11 cellular contexts compared by ENCODE assay signal in the genomic region with DNA sequence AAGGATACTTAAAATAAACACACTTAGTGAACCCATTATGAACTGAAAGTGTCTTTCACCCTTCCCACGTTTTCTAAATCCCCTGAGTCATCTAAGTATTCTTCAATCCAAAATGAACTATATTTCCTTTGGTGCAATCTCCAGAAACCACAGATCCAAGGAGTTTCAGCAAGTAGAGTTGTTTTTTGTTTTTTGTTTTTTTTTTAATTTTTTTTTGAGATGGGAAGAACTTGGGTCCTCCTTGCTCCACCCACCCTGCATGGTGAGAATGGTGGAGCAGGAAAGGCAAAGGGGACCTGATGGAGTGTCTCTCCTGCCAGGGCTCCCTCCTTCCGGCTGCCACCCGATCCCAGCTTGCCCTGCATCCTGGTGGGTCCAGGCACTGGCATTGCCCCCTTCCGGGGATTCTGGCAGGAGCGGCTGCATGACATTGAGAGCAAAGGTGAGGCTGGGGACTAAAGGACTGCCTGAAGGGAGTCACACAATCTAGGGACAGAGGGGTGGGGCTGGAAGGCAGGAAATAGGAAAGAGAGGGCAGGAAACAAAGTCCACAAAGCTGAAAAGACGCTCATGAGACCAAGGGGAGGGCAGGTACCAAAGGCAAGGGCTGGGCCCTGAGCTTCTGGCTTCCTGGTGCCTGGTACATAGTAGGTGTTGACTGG. TPM values are rescaled to one million over a fixed set of nuclear protein-coding genes. Genes with fewer than 3 reads are reported as not detected.
A peak's percentile ranks its signal among the peaks of the same experiment; 100 is the strongest.
DNase-seq lines count a peak whose midpoint lies in the region; FAIRE-seq and TF ChIP-seq lines count a peak whose summit lies in the region.
"Had no signal": no experiment of that assay in that cellular context is flagged by ENCODE, and none has a peak within 500 bp of the region (broad histone marks: within the 10 kb centered on the region; RNA-seq: fewer than 3 reads in every experiment).

No MANE protein-coding gene starts in this region.

- intact Hi-C loops in endothelial cell of umbilical vein (cut with micrococcal nuclease) = loop anchor here (1.0 kb wide), 1 partner anchor 99 kb away; no protein-coding TSS in a partner anchor

- no peaks in the 10 kb centered on the region for H3K9me3 Mint-ChIP-seq in activated CD4-positive, alpha-beta T cell treated with anti-CD3 and anti-CD28 coated beads, Interleukin-2, amount 10 ng/mL, durations not matched to agents 7 days and 5 days

- CTCF ChIA-PET in activated CD4-positive, alpha-beta T cell treated with anti-CD3 and anti-CD28 coated beads, Interleukin-2, amount 10 ng/mL, durations not matched to agents 7 days and 5 days (lab: Charles Lee) = interaction anchor here (0.7 to 6.3 kb wide), 8 partner anchors 8 to 100 kb away, joined by 3 to 79 read pairs (median 4); partner anchors contain the start of genes ABCB8 and ATG9B
- CTCF ChIA-PET in endothelial cell of umbilical vein (lab: Charles Lee) = interaction anchor here (0.6 to 9.4 kb wide), 9 partner anchors 8 to 135 kb away, joined by 3 to 107 read pairs (median 18); partner anchors contain the start of genes ATG9B and NOS3

- H4K20me1 ChIP-seq in endothelial cell of umbilical vein (replicated peaks; ENCODE audit: control insufficient read depth, extremely low read depth, insufficient read depth, low read length) = no peaks in the 10 kb centered on the region
- H4K20me1 ChIP-seq in osteoblast (ENCODE audit: insufficient read depth, low read length) = no peaks in the 10 kb centered on the region

- H3K36me3 ChIP-seq in Peyer's patch (no peaks in the 10 kb centered on the region), endothelial cell of umbilical vein (ENCODE audit: control insufficient read depth in 2 of 2, extremely low read depth in 1 of 2, insufficient read depth in 2 of 2, low read length in 2 of 2) (peaks cover 0 to 21% of the 10 kb centered on the region in 2 experiments), osteoblast (ENCODE audit: insufficient read depth, low read length) (no peaks in the 10 kb centered on the region), BE2C (no peaks in the 10 kb centered on the region)
- H3K36me3 ChIP-seq: MG63 had no signal

- dilution Hi-C loops in endothelial cell of umbilical vein (cut with MboI; ENCODE audit: extremely low pct_ligation_motif_present, low sequenced_read_pairs) = no loop called here

- peak overlapping the region; percentile 92 for H3K27ac Mint-ChIP-seq in activated CD4-positive, alpha-beta T cell treated with anti-CD3 and anti-CD28 coated beads, Interleukin-2, amount 10 ng/mL, durations not matched to agents 7 days and 5 days

- peaks cover 28% of the 10 kb centered on the region for H3K36me3 Mint-ChIP-seq in activated CD4-positive, alpha-beta T cell treated with anti-CD3 and anti-CD28 coated beads, Interleukin-2, amount 10 ng/mL, durations not matched to agents 7 days and 5 days (ENCODE audit: low read depth)

- H3K9ac ChIP-seq in endothelial cell of umbilical vein (replicated peaks; ENCODE audit: extremely low read depth, insufficient read depth, low read length) = no peak overlapping the region

- H3K27me3 Mint-ChIP-seq in activated CD4-positive, alpha-beta T cell treated with anti-CD3 and anti-CD28 coated beads, Interleukin-2, amount 10 ng/mL, durations not matched to agents 7 days and 5 days = no peaks in the 10 kb centered on the region

- H3K27ac ChIP-seq in Peyer's patch = peak overlapping the region in 3 of 4 donors; percentile 36 to 79 (median 59)
- H3K27ac ChIP-seq in endothelial cell of umbilical vein (ENCODE audit: insufficient read depth, low read depth, low read length) = no peak overlapping the region
- no peak overlapping the region for H3K27ac ChIP-seq in osteoblast (ENCODE audit: low read depth, low read length)
- no peak overlapping the region for H3K27ac ChIP-seq in coronary artery

- H3K79me2 ChIP-seq in endothelial cell of umbilical vein (ENCODE audit: control insufficient read depth, insufficient read depth, low read length) (no peaks in the 10 kb centered on the region), osteoblast (ENCODE audit: insufficient read depth, low read length) (no peaks in the 10 kb centered on the region)

- H3K9me1 ChIP-seq in endothelial cell of umbilical vein (replicated peaks; ENCODE audit: control insufficient read depth, extremely low read depth, insufficient read depth, low read length) = no peaks in the 10 kb centered on the region

- H3K4me1 ChIP-seq in Peyer's patch = peaks cover 0 to 30% (median 3%) of the 10 kb centered on the region in 4 donors
- H3K4me1 ChIP-seq in endothelial cell of umbilical vein (ENCODE audit: control insufficient read depth, extremely low read depth, insufficient read depth, low read length) = peaks cover 25% of the 10 kb centered on the region
- H3K4me1 ChIP-seq in osteoblast (ENCODE audit: insufficient read depth, low read length) = peaks cover 9% of the 10 kb centered on the region
- peaks cover 14% of the 10 kb centered on the region for H3K4me1 ChIP-seq in BE2C

- no peaks in the 10 kb centered on the region for H3K27me3 ChIP-seq in Peyer's patch
- H3K27me3 ChIP-seq in endothelial cell of umbilical vein (ENCODE audit: control insufficient read depth in 2 of 2, insufficient read depth in 2 of 2, low read length in 2 of 2) = no peaks in the 10 kb centered on the region
- H3K27me3 ChIP-seq in osteoblast (ENCODE audit: insufficient read depth, low read length) = peaks cover 6% of the 10 kb centered on the region
- H3K27me3 ChIP-seq in BE2C = no peaks in the 10 kb centered on the region
- H3K27me3 ChIP-seq: MG63 had no signal

- peaks cover 90% of the 10 kb centered on the region for H3K4me1 Mint-ChIP-seq in activated CD4-positive, alpha-beta T cell treated with anti-CD3 and anti-CD28 coated beads, Interleukin-2, amount 10 ng/mL, durations not matched to agents 7 days and 5 days

- H2AFZ ChIP-seq in endothelial cell of umbilical vein (ENCODE audit: low read depth, low read length) = no peak overlapping the region
- H2AFZ ChIP-seq in osteoblast (ENCODE audit: low read length) = no peak overlapping the region

- no peak overlapping the region for H3K4me2 ChIP-seq in endothelial cell of umbilical vein (ENCODE audit: insufficient read depth, low read length)
- no peak overlapping the region for H3K4me2 ChIP-seq in osteoblast (ENCODE audit: insufficient read depth, low read length)

- no TSS peak for BruUV-seq in endothelial cell of umbilical vein (replicated peaks; lab: Mats Ljungman, UMichigan)

- DNase-seq in activated CD4-positive, alpha-beta T cell treated with anti-CD3 and anti-CD28 coated beads, Interleukin-2, amount 10 ng/mL, durations not matched to agents 7 days and 5 days = no peak
- DNase-seq in activated CD4-positive, alpha-beta T cell treated with anti-CD3 and anti-CD28 coated beads, Interleukin-2, amount 50 U/mL, for 4 hours = no peak
- peak in 2 of 3 donors; percentile 72 to 84 for DNase-seq in Peyer's patch
- DNase-seq in endothelial cell of umbilical vein (ENCODE audit: low read depth, low spot score) = no peak
- DNase-seq in osteoblast (ENCODE audit: insufficient read length, low spot score, missing footprints) = peak; percentile 77
- DNase-seq in coronary artery (ENCODE audit: low spot score) = no peak
- no peak for DNase-seq in BE2C
- no peak for DNase-seq in occipital lobe (lab: John Stamatoyannopoulos, UW)

- no peaks in the 10 kb centered on the region for H3K9me3 ChIP-seq in Peyer's patch
- no peaks in the 10 kb centered on the region for H3K9me3 ChIP-seq in endothelial cell of umbilical vein (replicated peaks; ENCODE audit: control insufficient read depth, insufficient read depth, low read length)
- no peaks in the 10 kb centered on the region for H3K9me3 ChIP-seq in osteoblast (ENCODE audit: low read depth, low read length)
- no peaks in the 10 kb centered on the region for H3K9me3 ChIP-seq in BE2C
- H3K9me3 ChIP-seq: MG63 had no signal

- POLR2A ChIA-PET in activated CD4-positive, alpha-beta T cell treated with anti-CD3 and anti-CD28 coated beads, Interleukin-2, amount 10 ng/mL, durations not matched to agents 7 days and 5 days (lab: Charles Lee) = no interaction called here
- POLR2A ChIA-PET in endothelial cell of umbilical vein (lab: Charles Lee) = no interaction called here

- peak; percentile 40 for FAIRE-seq in endothelial cell of umbilical vein (lab: Jason Lieb, UNC)

- no peak overlapping the region for H3K4me3 ChIP-seq in Peyer's patch
- no peak overlapping the region for H3K4me3 ChIP-seq in endothelial cell of umbilical vein (replicated peaks in 1 of 3; ENCODE audit: insufficient read depth in 1 of 3, low read depth in 1 of 3, low read length in 3 of 3)
- no peak overlapping the region for H3K4me3 ChIP-seq in osteoblast (ENCODE audit: insufficient read depth, low read length)
- H3K4me3 ChIP-seq in coronary artery = no peak overlapping the region
- no peak overlapping the region for H3K4me3 ChIP-seq in BE2C (ENCODE audit: low read depth, low read length)
- H3K4me3 ChIP-seq: MG63, skin epidermis had no signal

- peak overlapping the region; percentile 62 for H3K4me3 Mint-ChIP-seq in activated CD4-positive, alpha-beta T cell treated with anti-CD3 and anti-CD28 coated beads, Interleukin-2, amount 10 ng/mL, durations not matched to agents 7 days and 5 days

- TF ChIP-seq POLR2A in Peyer's patch (IDR thresholded peaks at IDR 0.05) = peak in 1 of 2 donors; percentile 20
- TF ChIP-seq POLR2A in endothelial cell of umbilical vein (IDR thresholded peaks at IDR 0.05; ENCODE audit: low read depth, low read length) = no peak

- peak in 3 of 6 experiments; percentile 24 to 57 (median 32) for TF ChIP-seq CTCF in Peyer's patch (IDR thresholded peaks at IDR 0.05)
- no peak for TF ChIP-seq CTCF in endothelial cell of umbilical vein (IDR thresholded peaks at IDR 0.05; ENCODE audit: extremely low read depth in 1 of 2, insufficient read depth in 1 of 2, low read depth in 1 of 2, low read length in 2 of 2)
- TF ChIP-seq CTCF in osteoblast (IDR thresholded peaks at IDR 0.05; ENCODE audit: extremely low read depth, low read depth, low read length) = no peak
- no peak for TF ChIP-seq CTCF in coronary artery (IDR thresholded peaks at IDR 0.05)
- TF ChIP-seq CTCF in BE2C (IDR thresholded peaks at IDR 0.05; ENCODE audit: low read depth, low read length) = no peak

RNA-seq across cellular contexts. Expression of gene ATG9B, which starts 12.1 kb away (rescaled TPM):
- 10 to 100 TPM; 12.1 to 12.3 TPM for total RNA-seq in activated CD4-positive, alpha-beta T cell treated with anti-CD3 and anti-CD28 coated beads, Interleukin-2, amount 10 ng/mL, durations not matched to agents 7 days and 5 days
- total RNA-seq in Peyer's patch = under 1 TPM in 2 of 4 donors, not detected in 2; 0.27 to 0.28 TPM
- total RNA-seq in endothelial cell of umbilical vein = not detected in 2 replicates
- 0.02 and 0.04 TPM in 2 replicates for polyA plus RNA-seq in endothelial cell of umbilical vein
- 0.03 and 0.10 TPM in 2 replicates for polyA plus RNA-seq in endothelial cell of umbilical vein (2011; cell fraction: cytosol; rRNA removed)
- polyA plus RNA-seq in endothelial cell of umbilical vein (2011; cell fraction: nucleus; rRNA removed) = 0.83 and 0.92 TPM in 2 replicates
- 2.6 and 4.2 TPM in 2 replicates for polyA plus RNA-seq in endothelial cell of umbilical vein (2012)
- 0.04 TPM in 1 of 2 replicates, not detected in the other for polyA minus RNA-seq in endothelial cell of umbilical vein
- polyA minus RNA-seq in endothelial cell of umbilical vein (2011; cell fraction: cytosol; rRNA and poly(A)+ RNA removed) = not detected
- polyA minus RNA-seq in endothelial cell of umbilical vein (2011; cell fraction: nucleus; rRNA and poly(A)+ RNA removed) = not detected in 2 replicates
- total RNA-seq in osteoblast = not detected in 2 replicates
- polyA plus RNA-seq in BE2C (2012; ENCODE audit: insufficient read depth, insufficient read length, low read depth) = 41.6 TPM
- total RNA-seq in occipital lobe = 1.9 TPM
- total RNA-seq: urinary bladder had no signal

RNA-seq across cellular contexts. Expression of gene ABCB8, which starts 16.1 kb away (rescaled TPM):
- total RNA-seq in activated CD4-positive, alpha-beta T cell treated with anti-CD3 and anti-CD28 coated beads, Interleukin-2, amount 10 ng/mL, durations not matched to agents 7 days and 5 days = 10 to 100 TPM; 57.5 to 67.8 TPM
- 10 to 100 TPM; 23.1 to 79.7 (median 42.7) TPM for total RNA-seq in Peyer's patch
- total RNA-seq in endothelial cell of umbilical vein = 46.3 and 48.5 TPM in 2 replicates
- 38.0 and 43.2 TPM in 2 replicates for polyA plus RNA-seq in endothelial cell of umbilical vein
- polyA plus RNA-seq in endothelial cell of umbilical vein (2011; cell fraction: cytosol; rRNA removed) = 17.0 and 24.0 TPM in 2 replicates
- 72.9 and 73.6 TPM in 2 replicates for polyA plus RNA-seq in endothelial cell of umbilical vein (2011; cell fraction: nucleus; rRNA removed)
- 25.7 and 27.7 TPM in 2 replicates for polyA plus RNA-seq in endothelial cell of umbilical vein (2012)
- 31.4 and 40.4 TPM in 2 replicates for polyA minus RNA-seq in endothelial cell of umbilical vein
- polyA minus RNA-seq in endothelial cell of umbilical vein (2011; cell fraction: cytosol; rRNA and poly(A)+ RNA removed) = 24.2 TPM
- 27.7 and 42.7 TPM in 2 replicates for polyA minus RNA-seq in endothelial cell of umbilical vein (2011; cell fraction: nucleus; rRNA and poly(A)+ RNA removed)
- total RNA-seq in osteoblast = 32.6 and 35.1 TPM in 2 replicates
- polyA plus RNA-seq in BE2C (2012; ENCODE audit: insufficient read depth, insufficient read length, low read depth) = 56.9 TPM
- total RNA-seq in occipital lobe = 24.3 TPM

RNA-seq across cellular contexts. Expression of gene NOS3, which starts 21.3 kb away (rescaled TPM):
- 10 to 100 TPM; 21.6 to 22.3 TPM for total RNA-seq in activated CD4-positive, alpha-beta T cell treated with anti-CD3 and anti-CD28 coated beads, Interleukin-2, amount 10 ng/mL, durations not matched to agents 7 days and 5 days
- total RNA-seq in Peyer's patch = 10 to 100 TPM in 1 of 4 donors, 1 to 10 TPM in 3; 1.2 to 18.2 (median 5.4) TPM
- total RNA-seq in endothelial cell of umbilical vein = 51.4 and 82.8 TPM in 2 replicates
- 95.1 and 120 TPM in 2 replicates for polyA plus RNA-seq in endothelial cell of umbilical vein
- 35.6 and 46.0 TPM in 2 replicates for polyA plus RNA-seq in endothelial cell of umbilical vein (2011; cell fraction: cytosol; rRNA removed)
- 101 and 123 TPM in 2 replicates for polyA plus RNA-seq in endothelial cell of umbilical vein (2011; cell fraction: nucleus; rRNA removed)
- 59.2 and 81.5 TPM in 2 replicates for polyA plus RNA-seq in endothelial cell of umbilical vein (2012)
- polyA minus RNA-seq in endothelial cell of umbilical vein = 55.3 and 69.1 TPM in 2 replicates
- polyA minus RNA-seq in endothelial cell of umbilical vein (2011; cell fraction: cytosol; rRNA and poly(A)+ RNA removed) = not detected
- 40.8 and 66.5 TPM in 2 replicates for polyA minus RNA-seq in endothelial cell of umbilical vein (2011; cell fraction: nucleus; rRNA and poly(A)+ RNA removed)
- total RNA-seq in osteoblast = not detected in 2 replicates
- polyA plus RNA-seq in BE2C (2012; ENCODE audit: insufficient read depth, insufficient read length, low read depth) = 19.0 TPM
- total RNA-seq in occipital lobe = 0.78 TPM

RNA-seq across cellular contexts. Expression of gene KCNH2, which starts 34.0 kb away (rescaled TPM):
- under 1 TPM; 0.27 to 0.30 TPM for total RNA-seq in activated CD4-positive, alpha-beta T cell treated with anti-CD3 and anti-CD28 coated beads, Interleukin-2, amount 10 ng/mL, durations not matched to agents 7 days and 5 days
- total RNA-seq in Peyer's patch = 1 to 10 TPM; 2.4 to 8.5 (median 3.4) TPM
- 0.09 TPM in 1 of 2 replicates, not detected in the other for total RNA-seq in endothelial cell of umbilical vein
- 0.03 and 0.10 TPM in 2 replicates for polyA plus RNA-seq in endothelial cell of umbilical vein
- polyA plus RNA-seq in endothelial cell of umbilical vein (2011; cell fraction: cytosol; rRNA removed) = 0.06 TPM in 2 replicates
- 0.07 and 0.15 TPM in 2 replicates for polyA plus RNA-seq in endothelial cell of umbilical vein (2011; cell fraction: nucleus; rRNA removed)
- 0.08 and 0.14 TPM in 2 replicates for polyA plus RNA-seq in endothelial cell of umbilical vein (2012)
- 3.1 TPM in 2 replicates for polyA minus RNA-seq in endothelial cell of umbilical vein
- polyA minus RNA-seq in endothelial cell of umbilical vein (2011; cell fraction: cytosol; rRNA and poly(A)+ RNA removed) = not detected
- not detected in 2 replicates for polyA minus RNA-seq in endothelial cell of umbilical vein (2011; cell fraction: nucleus; rRNA and poly(A)+ RNA removed)
- not detected in 2 replicates for total RNA-seq in osteoblast
- 637 TPM for polyA plus RNA-seq in BE2C (2012; ENCODE audit: insufficient read depth, insufficient read length, low read depth)
- total RNA-seq in occipital lobe = 8.0 TPM

RNA-seq across cellular contexts. Expression of gene ASIC3, which starts 36.2 kb away (rescaled TPM):
- 1 to 10 TPM; 6.0 to 8.3 TPM for total RNA-seq in activated CD4-positive, alpha-beta T cell treated with anti-CD3 and anti-CD28 coated beads, Interleukin-2, amount 10 ng/mL, durations not matched to agents 7 days and 5 days
- total RNA-seq in Peyer's patch (10 to 100 TPM in 1 of 4 donors, 1 to 10 TPM in 3; 2.5 to 10.7 (median 5.0) TPM), endothelial cell of umbilical vein (0.69 and 1.4 TPM in 2 replicates), osteoblast (under 0.01 and 0.29 TPM in 2 replicates), occipital lobe (0.62 TPM)
- 0.70 and 1.1 TPM in 2 replicates for polyA plus RNA-seq in endothelial cell of umbilical vein
- 0.14 and 0.16 TPM in 2 replicates for polyA plus RNA-seq in endothelial cell of umbilical vein (2011; cell fraction: cytosol; rRNA removed)
- 3.4 and 5.3 TPM in 2 replicates for polyA plus RNA-seq in endothelial cell of umbilical vein (2011; cell fraction: nucleus; rRNA removed)
- polyA plus RNA-seq in endothelial cell of umbilical vein (2012) = 1.0 and 1.6 TPM in 2 replicates
- 0.34 and 0.38 TPM in 2 replicates for polyA minus RNA-seq in endothelial cell of umbilical vein
- polyA minus RNA-seq in endothelial cell of umbilical vein (2011; cell fraction: cytosol; rRNA and poly(A)+ RNA removed) = 1.7 TPM
- polyA minus RNA-seq in endothelial cell of umbilical vein (2011; cell fraction: nucleus; rRNA and poly(A)+ RNA removed) = 1.1 and 1.5 TPM in 2 replicates
- 5.9 TPM for polyA plus RNA-seq in BE2C (2012; ENCODE audit: insufficient read depth, insufficient read length, low read depth)

Comparison
In these comparisons a context has a peak if more than half of its experiments do, and no peak if none do; other contexts are left out.
1. DNase-seq: peak in Peyer's patch (2 of 3) and osteoblast (single experiment); none in activated CD4-positive, alpha-beta T cell treated with anti-CD3 and anti-CD28 coated beads, Interleukin-2, amount 10 ng/mL, durations not matched to agents 7 days and 5 days (single experiment), activated CD4-positive, alpha-beta T cell treated with anti-CD3 and anti-CD28 coated beads, Interleukin-2, amount 50 U/mL, for 4 hours (0 of 2), endothelial cell of umbilical vein (single experiment), coronary artery (single experiment), BE2C (single experiment) and occipital lobe (single experiment).
2. H3K27ac ChIP-seq: peak in Peyer's patch (3 of 4); none in endothelial cell of umbilical vein (single experiment), osteoblast (single experiment) and coronary artery (0 of 2).